In genomic region chr17:59620518-59621259, GRCh38 we compare ENCODE assay signal across 8 cellular contexts. TPM values are rescaled to one million over a fixed set of nuclear protein-coding genes. Genes with fewer than 3 reads are reported as not detected.
DNase-seq lines count a peak whose midpoint lies in the region; ATAC-seq and TF ChIP-seq lines count a peak whose summit lies in the region.

No MANE protein-coding gene starts in this region.

- H3K36me3 ChIP-seq in WERI-Rb-1 = peaks cover 11% of the 10 kb centered on the region
- H3K36me3 ChIP-seq in mammary epithelial cell (ENCODE audit: insufficient read depth, low read length) = no peaks in the 10 kb centered on the region

- in situ Hi-C loops in mammary epithelial cell (cut with MboI; ENCODE audit: low sequenced_read_pairs in 2 of 2) = no loop called here

- H3K27ac ChIP-seq in WERI-Rb-1 = peak overlapping the region; percentile 99
- peak overlapping the region; percentile 97 for H3K27ac ChIP-seq in mammary epithelial cell (ENCODE audit: insufficient read depth, low read depth, low read length)

- H3K4me2 ChIP-seq in mammary epithelial cell (ENCODE audit: insufficient read depth, low read depth, low read length) = peak overlapping the region; percentile 95

- H3K4me3 ChIP-seq in WERI-Rb-1 (ENCODE audit: low read depth, low read length) (peak overlapping the region; percentile 96), mammary epithelial cell (replicated peaks in 1 of 3; ENCODE audit: insufficient read depth in 1 of 3, low read depth in 2 of 3, low read length in 3 of 3) (peak overlapping the region; percentile 83 to 97 (median 96))

- H3K27me3 ChIP-seq in WERI-Rb-1 (ENCODE audit: insufficient read depth, low read depth, severe bottlenecking) (no peaks in the 10 kb centered on the region), mammary epithelial cell (ENCODE audit: insufficient read depth, low read length) (no peaks in the 10 kb centered on the region)

- peaks cover 13% of the 10 kb centered on the region for H3K4me1 ChIP-seq in mammary epithelial cell (ENCODE audit: insufficient read depth, low read length)

- no TSS peak for BruUV-seq in mammary epithelial cell (replicated peaks; lab: Mats Ljungman, UMichigan)

- ATAC-seq in GM18907 (IDR thresholded peaks at IDR 0.05; ENCODE audit: unreplicated experiment) (no peak), HG02571 (IDR thresholded peaks at IDR 0.05; ENCODE audit: unreplicated experiment) (no peak)

- H4K20me1 ChIP-seq in mammary epithelial cell (ENCODE audit: insufficient read depth, low read length) = peaks cover 26% of the 10 kb centered on the region

- DNase-seq in GF-D8 (lab: John Stamatoyannopoulos, UW) = peak; percentile 25
- DNase-seq in MV-4-11 (lab: John Stamatoyannopoulos, UW) = peak; percentile 33
- peak; percentile 73 for DNase-seq in WERI-Rb-1
- DNase-seq in mammary epithelial cell = peak; percentile 47
- DNase-seq in kidney tubule cell (ENCODE audit: low spot score) = peak; percentile 50
- DNase-seq in stimulated activated CD4-positive, alpha-beta T cell treated with anti-CD3 and anti-CD28 coated beads, Interleukin-1b, Interleukin-23, amount 100 ng/mL, for 48 hours = peak; percentile 47

- H3K9me3 ChIP-seq in WERI-Rb-1 (ENCODE audit: severe bottlenecking) = no peaks in the 10 kb centered on the region
- no peaks in the 10 kb centered on the region for H3K9me3 ChIP-seq in mammary epithelial cell (replicated peaks; ENCODE audit: insufficient read depth, low read length)

- H2AFZ ChIP-seq in mammary epithelial cell (ENCODE audit: low read depth, low read length) = no peak overlapping the region

- intact Hi-C loops in mammary epithelial cell (cut with micrococcal nuclease) = loop anchor here (5.0 kb wide), 1 partner anchor 52 kb away; no protein-coding TSS in a partner anchor

- peak overlapping the region; percentile 99 for H3K9ac ChIP-seq in mammary epithelial cell (ENCODE audit: insufficient read depth, low read length)

- dilution Hi-C loops in mammary epithelial cell (cut with HindIII; ENCODE audit: low sequenced_read_pairs) = no loop called here

- H3K79me2 ChIP-seq in mammary epithelial cell (ENCODE audit: insufficient read depth, low read length) = peaks cover 68% of the 10 kb centered on the region

- TF ChIP-seq CTCF in WERI-Rb-1 (IDR thresholded peaks at IDR 0.05; ENCODE audit: low read depth, low read length) (no peak), mammary epithelial cell (conservative IDR thresholded peaks at IDR 0.05 in 1 of 2, IDR thresholded peaks at IDR 0.05 in 1 of 2; ENCODE audit: extremely low read depth in 1 of 2, insufficient read depth in 1 of 2, low read depth in 1 of 2, low read length in 2 of 2) (no peak)

- WGBS in mammary epithelial cell (ENCODE audit: low coverage, missing lambda C conversion rate) = 0% methylated on average over 4 of the region's 14 CpGs

- CTCF ChIA-PET in mammary epithelial cell (lab: Charles Lee; ENCODE audit: low non-redundant PET) = no interaction called here

RNA-seq across cellular contexts. Expression of gene CLTC, which starts 1.0 kb away (rescaled TPM):
- total RNA-seq in mammary epithelial cell = 100 to 1,000 TPM; 266 to 356 TPM
- 267 TPM for polyA plus RNA-seq in mammary epithelial cell
- polyA minus RNA-seq in mammary epithelial cell = 336 TPM

RNA-seq across cellular contexts. Expression of gene DHX40, which starts 55.3 kb away (rescaled TPM):
- 10 to 100 TPM; 22.5 to 42.7 TPM for total RNA-seq in mammary epithelial cell
- polyA plus RNA-seq in mammary epithelial cell = 15.1 TPM
- polyA minus RNA-seq in mammary epithelial cell = 23.0 TPM
